Comparison of ENCODE assay signal across 9 cellular contexts in the genomic region with DNA sequence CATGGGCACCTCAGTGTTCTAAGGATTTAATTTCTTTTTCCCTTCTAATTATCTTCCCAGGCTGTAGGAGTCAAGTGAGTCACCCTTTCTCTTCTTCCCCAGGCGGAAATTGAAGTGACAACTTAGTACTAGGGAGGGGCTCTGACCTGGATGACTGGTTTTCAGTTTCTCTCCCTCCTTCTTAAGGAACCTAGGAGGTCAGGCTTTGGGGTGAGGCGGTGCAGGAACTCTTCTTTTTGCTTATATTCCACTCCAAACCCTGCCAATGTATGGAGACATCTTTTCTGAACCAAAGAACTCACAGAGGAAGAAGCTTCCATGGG. TPM values are rescaled to one million over a fixed set of nuclear protein-coding genes. Genes with fewer than 3 reads are reported as not detected.
A peak's percentile ranks its signal among the peaks of the same experiment; 100 is the strongest.
DNase-seq lines count a peak whose midpoint lies in the region.
"Had no signal": no experiment of that assay in that cellular context is flagged by ENCODE, and none has a peak within 500 bp of the region (broad histone marks: within the 10 kb centered on the region; RNA-seq: fewer than 3 reads in every experiment).

No MANE protein-coding gene starts in this region.

- H3K27ac ChIP-seq in GM23248 = peak overlapping the region; percentile 34; the same call in 1 of the 2 replicates

- H3F3A ChIP-seq in GM23248 (ENCODE audit: insufficient read depth) = peaks cover 6% of the 10 kb centered on the region; the same call in 1 of the 2 replicates

- intact Hi-C loops in activated T-helper 1 cell treated with anti-CD3 and anti-CD28 coated beads, Interleukin-12 subunit alpha, Interleukin-12 subunit beta, Interleukin-2, Interleukin-4 antibody, amounts not matched to agents 30 ng/mL and 10 ng/mL and 1 ng/mL, durations not matched to agents 14 hours and 24 hours and 36 hours (cut with micrococcal nuclease) = loop anchor here (1.0 kb wide), 1 partner anchor 12 kb away; a partner anchor contains a TSS

- in situ Hi-C loops in GM23248 (cut with MboI) = no loop called here

- H3K27me3 ChIP-seq in GM23248 (replicated peaks; ENCODE audit: insufficient read depth) = no peaks in the 10 kb centered on the region

- 50 to 55% methylated on average over 2 of the region's 2 CpGs for WGBS in GM23248 (ENCODE audit: low coverage in 1 of 2, low lambda C conversion rate in 2 of 2, missing lambda C conversion rate in 2 of 2), 2 experiments

- H3K4me1 ChIP-seq in GM23248 (ENCODE audit: insufficient read depth) = peaks cover 18% of the 10 kb centered on the region

- H3K27ac Mint-ChIP-seq in activated T-helper 1 cell treated with anti-CD3 and anti-CD28 coated beads, Interleukin-12 subunit alpha, Interleukin-12 subunit beta, Interleukin-2, Interleukin-4 antibody, amounts not matched to agents 30 ng/mL and 10 ng/mL and 1 ng/mL, durations not matched to agents 14 hours and 24 hours and 36 hours = peak overlapping the region; percentile 73

- peaks cover 41% of the 10 kb centered on the region for H3K36me3 Mint-ChIP-seq in activated T-helper 1 cell treated with anti-CD3 and anti-CD28 coated beads, Interleukin-12 subunit alpha, Interleukin-12 subunit beta, Interleukin-2, Interleukin-4 antibody, amounts not matched to agents 30 ng/mL and 10 ng/mL and 1 ng/mL, durations not matched to agents 14 hours and 24 hours and 36 hours (ENCODE audit: low read depth)

- no peak overlapping the region for H3K4me3 Mint-ChIP-seq in activated T-helper 1 cell treated with anti-CD3 and anti-CD28 coated beads, Interleukin-12 subunit alpha, Interleukin-12 subunit beta, Interleukin-2, Interleukin-4 antibody, amounts not matched to agents 30 ng/mL and 10 ng/mL and 1 ng/mL, durations not matched to agents 14 hours and 24 hours and 36 hours

- peaks cover 24% of the 10 kb centered on the region for H3K36me3 ChIP-seq in GM23248 (ENCODE audit: low read depth)

- H3K79me2 ChIP-seq in GM23248 (ENCODE audit: insufficient read depth) = peaks cover 100% of the 10 kb centered on the region

- H4K20me1 ChIP-seq in GM23248 (ENCODE audit: insufficient read depth) = no peaks in the 10 kb centered on the region

- H3K9me2 ChIP-seq in GM23248 (ENCODE audit: insufficient read depth) = no peaks in the 10 kb centered on the region

- no peaks in the 10 kb centered on the region for H3K9me3 ChIP-seq in GM23248 (ENCODE audit: low read depth)

- H3K4me1 Mint-ChIP-seq in activated T-helper 1 cell treated with anti-CD3 and anti-CD28 coated beads, Interleukin-12 subunit alpha, Interleukin-12 subunit beta, Interleukin-2, Interleukin-4 antibody, amounts not matched to agents 30 ng/mL and 10 ng/mL and 1 ng/mL, durations not matched to agents 14 hours and 24 hours and 36 hours (ENCODE audit: low read depth) = peaks cover 36% of the 10 kb centered on the region

- H3K27me3 Mint-ChIP-seq in activated T-helper 1 cell treated with anti-CD3 and anti-CD28 coated beads, Interleukin-12 subunit alpha, Interleukin-12 subunit beta, Interleukin-2, Interleukin-4 antibody, amounts not matched to agents 30 ng/mL and 10 ng/mL and 1 ng/mL, durations not matched to agents 14 hours and 24 hours and 36 hours (ENCODE audit: insufficient read depth) = no peaks in the 10 kb centered on the region

- no peak overlapping the region for H3K4me3 ChIP-seq in GM23248

- H3K9me3 Mint-ChIP-seq in activated T-helper 1 cell treated with anti-CD3 and anti-CD28 coated beads, Interleukin-12 subunit alpha, Interleukin-12 subunit beta, Interleukin-2, Interleukin-4 antibody, amounts not matched to agents 30 ng/mL and 10 ng/mL and 1 ng/mL, durations not matched to agents 14 hours and 24 hours and 36 hours = no peaks in the 10 kb centered on the region

- H3K4me2 ChIP-seq in GM23248 (ENCODE audit: unreplicated experiment) = no peak overlapping the region

- DNase-seq in EH (ENCODE audit: low read depth) (peak; percentile 59), GM23248 (peak; percentile 70), kidney tubule cell (ENCODE audit: low spot score) (peak; percentile 79), NCI-H1436 (lab: John Stamatoyannopoulos, UW) (no peak), NK-92 (lab: John Stamatoyannopoulos, UW; ENCODE audit: unreplicated experiment) (no peak), NCI-H1930 (lab: John Stamatoyannopoulos, UW) (no peak)
- DNase-seq in activated T-helper 1 cell treated with anti-CD3 and anti-CD28 coated beads, Interleukin-12 subunit alpha, Interleukin-12 subunit beta, Interleukin-2, Interleukin-4 antibody, amounts not matched to agents 30 ng/mL and 10 ng/mL and 1 ng/mL, durations not matched to agents 14 hours and 24 hours and 36 hours (ENCODE audit: low spot score) = no peak
- DNase-seq in stimulated activated CD4-positive, alpha-beta T cell treated with anti-CD3 and anti-CD28 coated beads, Interleukin-2, amount 100 ng/mL, for 48 hours = no peak

- H2AFZ ChIP-seq in GM23248 = no peak overlapping the region

- no peak overlapping the region; the same call in 1 of the 2 replicates for H3K9ac ChIP-seq in GM23248

RNA-seq across cellular contexts. Expression of a gene that starts 12.6 kb away (rescaled TPM):
- total RNA-seq in GM23248 (2014; rRNA removed; shearing (Covaris generic)) = 43.6 and 52.5 TPM in 2 replicates
- polyA plus RNA-seq in GM23248 (2016; fragmentation: Nextera tagmentation; extraction: Ambion mirVana) = 35.8 and 36.7 TPM in 2 replicates
- total RNA-seq in activated T-helper 1 cell treated with anti-CD3 and anti-CD28 coated beads, Interleukin-12 subunit alpha, Interleukin-12 subunit beta, Interleukin-2, Interleukin-4 antibody, amounts not matched to agents 30 ng/mL and 10 ng/mL and 1 ng/mL, durations not matched to agents 14 hours and 24 hours and 36 hours = 78.4 and 79.1 TPM in 2 replicates

RNA-seq across cellular contexts. Expression of a gene that starts 23.0 kb away (rescaled TPM):
- 19.6 and 21.0 TPM in 2 replicates for total RNA-seq in GM23248 (2014; rRNA removed; shearing (Covaris generic))
- 16.2 and 16.4 TPM in 2 replicates for polyA plus RNA-seq in GM23248 (2016; fragmentation: Nextera tagmentation; extraction: Ambion mirVana)
- total RNA-seq in activated T-helper 1 cell treated with anti-CD3 and anti-CD28 coated beads, Interleukin-12 subunit alpha, Interleukin-12 subunit beta, Interleukin-2, Interleukin-4 antibody, amounts not matched to agents 30 ng/mL and 10 ng/mL and 1 ng/mL, durations not matched to agents 14 hours and 24 hours and 36 hours = 17.8 and 19.1 TPM in 2 replicates

RNA-seq across cellular contexts. Expression of a gene that starts 30.8 kb away (rescaled TPM):
- total RNA-seq in GM23248 (2014; rRNA removed; shearing (Covaris generic)) = 1.7 TPM in 1 of 2 replicates, not detected in the other
- polyA plus RNA-seq in GM23248 (2016; fragmentation: Nextera tagmentation; extraction: Ambion mirVana) = 0.35 and 0.49 TPM in 2 replicates
- 0.26 and 0.39 TPM in 2 replicates for total RNA-seq in activated T-helper 1 cell treated with anti-CD3 and anti-CD28 coated beads, Interleukin-12 subunit alpha, Interleukin-12 subunit beta, Interleukin-2, Interleukin-4 antibody, amounts not matched to agents 30 ng/mL and 10 ng/mL and 1 ng/mL, durations not matched to agents 14 hours and 24 hours and 36 hours
- total RNA-seq: HepG2 had no signal

RNA-seq across cellular contexts. Expression of a gene that starts 31.5 kb away (rescaled TPM):
- 17.7 and 33.4 TPM in 2 replicates for total RNA-seq in GM23248 (2014; rRNA removed; shearing (Covaris generic))
- polyA plus RNA-seq in GM23248 (2016; fragmentation: Nextera tagmentation; extraction: Ambion mirVana) = 37.1 and 39.6 TPM in 2 replicates
- 14.9 TPM in 2 replicates for total RNA-seq in activated T-helper 1 cell treated with anti-CD3 and anti-CD28 coated beads, Interleukin-12 subunit alpha, Interleukin-12 subunit beta, Interleukin-2, Interleukin-4 antibody, amounts not matched to agents 30 ng/mL and 10 ng/mL and 1 ng/mL, durations not matched to agents 14 hours and 24 hours and 36 hours

RNA-seq across cellular contexts. Expression of a gene that starts 31.9 kb away (rescaled TPM):
- total RNA-seq in GM23248 (2014; rRNA removed; shearing (Covaris generic)) = 68.5 and 88.1 TPM in 2 replicates
- 101 and 105 TPM in 2 replicates for polyA plus RNA-seq in GM23248 (2016; fragmentation: Nextera tagmentation; extraction: Ambion mirVana)
- total RNA-seq in activated T-helper 1 cell treated with anti-CD3 and anti-CD28 coated beads, Interleukin-12 subunit alpha, Interleukin-12 subunit beta, Interleukin-2, Interleukin-4 antibody, amounts not matched to agents 30 ng/mL and 10 ng/mL and 1 ng/mL, durations not matched to agents 14 hours and 24 hours and 36 hours = 95.9 and 96.8 TPM in 2 replicates

Comparison
In these comparisons a context has a peak if more than half of its experiments do, and no peak if none do; other contexts are left out.
1. DNase-seq: peak in EH (single experiment), GM23248 (single experiment) and kidney tubule cell (single experiment); none in activated T-helper 1 cell treated with anti-CD3 and anti-CD28 coated beads, Interleukin-12 subunit alpha, Interleukin-12 subunit beta, Interleukin-2, Interleukin-4 antibody, amounts not matched to agents 30 ng/mL and 10 ng/mL and 1 ng/mL, durations not matched to agents 14 hours and 24 hours and 36 hours (single experiment), NCI-H1436 (single experiment), stimulated activated CD4-positive, alpha-beta T cell treated with anti-CD3 and anti-CD28 coated beads, Interleukin-2, amount 100 ng/mL, for 48 hours (0 of 2), NK-92 (single experiment) and NCI-H1930 (0 of 2).